In the genomic region with DNA sequence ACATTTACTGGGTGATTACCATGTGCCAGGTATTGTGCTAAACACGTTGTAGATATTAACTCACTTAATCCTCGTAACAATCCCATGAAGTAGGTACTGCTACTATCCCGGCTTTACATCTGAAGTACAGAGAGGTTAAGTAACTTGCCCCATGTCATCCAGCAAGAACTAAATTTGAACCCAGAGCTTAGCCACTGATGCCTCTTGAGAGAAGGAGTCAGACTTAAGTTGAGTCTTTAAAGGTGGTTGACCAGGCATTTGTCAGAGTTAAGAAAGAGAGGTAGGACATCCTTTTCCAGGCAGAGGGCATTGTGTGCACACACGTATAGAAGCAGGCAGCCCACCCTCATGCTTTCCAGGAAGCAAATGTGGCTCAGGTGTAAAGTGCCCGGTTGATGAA, we compare ENCODE assay signal across 13 cellular contexts. TPM values are rescaled to one million over a fixed set of nuclear protein-coding genes. Genes with fewer than 3 reads are reported as not detected.
DNase-seq lines count a peak whose midpoint lies in the region; ATAC-seq, FAIRE-seq and TF ChIP-seq lines count a peak whose summit lies in the region.
"Had no signal": no experiment of that assay in that cellular context is flagged by ENCODE, and none has a peak within 500 bp of the region (broad histone marks: within the 10 kb centered on the region; RNA-seq: fewer than 3 reads in every experiment).

No MANE protein-coding gene starts in this region.

- no peaks in the 10 kb centered on the region for H3K9me3 Mint-ChIP-seq in activated T-cell treated with anti-CD3 and anti-CD28 coated beads, Interleukin-2, amount 50 U/mL, for 4 hours
- no peaks in the 10 kb centered on the region for H3K9me3 Mint-ChIP-seq in stimulated activated naive B cell treated with anti-CD40 and anti-IgM and Interleukin-4, amounts not matched to agents 10 μg/mL and 1 μg/mL and 100 μg/mL, for 72 hours

- no peaks in the 10 kb centered on the region for H3K9me2 ChIP-seq in OCI-LY1 (ENCODE audit: low read depth, low read length)

- peaks cover 60% of the 10 kb centered on the region for H3K4me1 Mint-ChIP-seq in activated T-cell treated with anti-CD3 and anti-CD28 coated beads, Interleukin-2, amount 50 U/mL, for 4 hours (ENCODE audit: low read depth)
- H3K4me1 Mint-ChIP-seq in stimulated activated naive B cell treated with anti-CD40 and anti-IgM and Interleukin-4, amounts not matched to agents 10 μg/mL and 1 μg/mL and 100 μg/mL, for 72 hours, result peaks cover 34 to 50% of the 10 kb centered on the region in 2 donors

- no peaks in the 10 kb centered on the region for H3F3A ChIP-seq in OCI-LY1 (ENCODE audit: insufficient read depth, low read length)

- POLR2A ChIA-PET in endothelial cell of umbilical vein (lab: Charles Lee), result no interaction called here

- no TSS peak for BruUV-seq in endothelial cell of umbilical vein (replicated peaks; lab: Mats Ljungman, UMichigan)

- no peak overlapping the region for H3K27ac Mint-ChIP-seq in stimulated activated naive B cell treated with anti-CD40 and anti-IgM and Interleukin-4, amounts not matched to agents 10 μg/mL and 1 μg/mL and 100 μg/mL, for 72 hours

- H4K20me1 ChIP-seq in OCI-LY1 (ENCODE audit: insufficient read depth, low read length) (no peaks in the 10 kb centered on the region), endothelial cell of umbilical vein (replicated peaks; ENCODE audit: control insufficient read depth, extremely low read depth, insufficient read depth, low read length) (no peaks in the 10 kb centered on the region)

- peak overlapping the region; percentile 82 for H3K27ac ChIP-seq in OCI-LY1 (ENCODE audit: low read depth, low read length, poor library complexity, severe bottlenecking)
- no peak overlapping the region for H3K27ac ChIP-seq in endothelial cell of umbilical vein (ENCODE audit: insufficient read depth, low read depth, low read length)

- FAIRE-seq in endothelial cell of umbilical vein (lab: Jason Lieb, UNC), result no peak
- FAIRE-seq in urothelium cell line (lab: Jason Lieb, UNC), result no peak

- no peak for ATAC-seq in activated T-cell treated with anti-CD3 and anti-CD28 coated beads, Interleukin-2, amount 50 U/mL, for 4 hours
- ATAC-seq in stimulated activated naive B cell treated with anti-CD40 and anti-IgM and Interleukin-4, amounts not matched to agents 10 μg/mL and 1 μg/mL and 100 μg/mL, for 72 hours (replicated peaks), result no peak
- no peak for ATAC-seq in GM21526 (IDR thresholded peaks at IDR 0.05; ENCODE audit: low FRiP score, unreplicated experiment)

- H2AFZ ChIP-seq in OCI-LY1 (ENCODE audit: low read length) (no peak overlapping the region), endothelial cell of umbilical vein (ENCODE audit: low read depth, low read length) (no peak overlapping the region)

- H3K79me2 ChIP-seq in OCI-LY1 (ENCODE audit: insufficient read depth, low read length), result peaks cover 5% of the 10 kb centered on the region
- no peaks in the 10 kb centered on the region for H3K79me2 ChIP-seq in endothelial cell of umbilical vein (ENCODE audit: control insufficient read depth, insufficient read depth, low read length)

- peak overlapping the region; percentile 84 for H3K4me3 ChIP-seq in OCI-LY1 (ENCODE audit: low read depth, low read length, poor library complexity, severe bottlenecking)
- H3K4me3 ChIP-seq in endothelial cell of umbilical vein (replicated peaks in 1 of 3; ENCODE audit: insufficient read depth in 1 of 3, low read depth in 1 of 3, low read length in 3 of 3), result no peak overlapping the region

- H3K4me3 Mint-ChIP-seq in activated T-cell treated with anti-CD3 and anti-CD28 coated beads, Interleukin-2, amount 50 U/mL, for 4 hours, result peak overlapping the region; percentile 88
- peak overlapping the region; percentile 91 to 94 for H3K4me3 Mint-ChIP-seq in stimulated activated naive B cell treated with anti-CD40 and anti-IgM and Interleukin-4, amounts not matched to agents 10 μg/mL and 1 μg/mL and 100 μg/mL, for 72 hours

- peaks cover 17% of the 10 kb centered on the region for H3K36me3 ChIP-seq in OCI-LY1 (ENCODE audit: insufficient read depth, low read length)
- no peaks in the 10 kb centered on the region for H3K36me3 ChIP-seq in endothelial cell of umbilical vein (ENCODE audit: control insufficient read depth in 2 of 2, extremely low read depth in 1 of 2, insufficient read depth in 2 of 2, low read length in 2 of 2)
- H3K36me3 ChIP-seq: right lobe of liver had no signal

- no peak for TF ChIP-seq CTCF in OCI-LY1 (IDR thresholded peaks at IDR 0.05; ENCODE audit: low read length)
- no peak for TF ChIP-seq CTCF in endothelial cell of umbilical vein (IDR thresholded peaks at IDR 0.05; ENCODE audit: extremely low read depth in 1 of 2, insufficient read depth in 1 of 2, low read depth in 1 of 2, low read length in 2 of 2)

- dilution Hi-C loops in endothelial cell of umbilical vein (cut with MboI; ENCODE audit: extremely low pct_ligation_motif_present, low sequenced_read_pairs), result no loop called here

- no peak for DNase-seq in activated T-cell treated with anti-CD3 and anti-CD28 coated beads, Interleukin-2, amount 50 U/mL, for 4 hours
- no peak for DNase-seq in activated T-cell treated with anti-CD3 and anti-CD28 coated beads, Interleukin-2, amount 50 U/mL, for 1 hour
- no peak for DNase-seq in endothelial cell of umbilical vein (ENCODE audit: low read depth, low spot score)
- DNase-seq in stimulated activated naive B cell treated with anti-CD40 and anti-IgM and Interleukin-4, amounts not matched to agents 10 μg/mL and 1 μg/mL and 100 μg/mL, for 72 hours, result no peak
- DNase-seq in urothelium cell line (ENCODE audit: low spot score), result no peak
- no peak for DNase-seq in HuH-7.5 (ENCODE audit: low spot score)
- DNase-seq: NCI-H1105, SHP77, trophoblast cell had no signal

- CTCF ChIA-PET in endothelial cell of umbilical vein (lab: Charles Lee), result interaction anchor here (1.2 kb wide), 1 partner anchor 105 kb away, joined by 3 read pairs; no protein-coding TSS in a partner anchor

- peaks cover 41% of the 10 kb centered on the region for H3K4me1 ChIP-seq in OCI-LY1 (ENCODE audit: insufficient read depth, low read length, severe bottlenecking)
- H3K4me1 ChIP-seq in endothelial cell of umbilical vein (ENCODE audit: control insufficient read depth, extremely low read depth, insufficient read depth, low read length), result peaks cover 15% of the 10 kb centered on the region
- H3K4me1 ChIP-seq: right lobe of liver had no signal

- no peak for TF ChIP-seq POLR2A in endothelial cell of umbilical vein (IDR thresholded peaks at IDR 0.05; ENCODE audit: low read depth, low read length)

- H3K9ac ChIP-seq in OCI-LY1 (ENCODE audit: low read length), result no peak overlapping the region
- H3K9ac ChIP-seq in endothelial cell of umbilical vein (replicated peaks; ENCODE audit: extremely low read depth, insufficient read depth, low read length), result no peak overlapping the region

- H3K27me3 ChIP-seq in OCI-LY1 (ENCODE audit: insufficient read depth, low read length), result no peaks in the 10 kb centered on the region
- H3K27me3 ChIP-seq in endothelial cell of umbilical vein (ENCODE audit: control insufficient read depth in 2 of 2, insufficient read depth in 2 of 2, low read length in 2 of 2), result peaks cover 30 to 50% of the 10 kb centered on the region in 2 experiments
- H3K27me3 ChIP-seq: right lobe of liver had no signal

- intact Hi-C loops in endothelial cell of umbilical vein (cut with micrococcal nuclease), result no loop called here

- no peaks in the 10 kb centered on the region for H3K9me3 ChIP-seq in OCI-LY1 (ENCODE audit: low read length)
- no peaks in the 10 kb centered on the region for H3K9me3 ChIP-seq in endothelial cell of umbilical vein (replicated peaks; ENCODE audit: control insufficient read depth, insufficient read depth, low read length)
- H3K9me3 ChIP-seq: mucosa of descending colon, right lobe of liver had no signal

- H3K27me3 Mint-ChIP-seq in activated T-cell treated with anti-CD3 and anti-CD28 coated beads, Interleukin-2, amount 50 U/mL, for 4 hours (ENCODE audit: low read depth), result peaks cover 3% of the 10 kb centered on the region
- H3K27me3 Mint-ChIP-seq in stimulated activated naive B cell treated with anti-CD40 and anti-IgM and Interleukin-4, amounts not matched to agents 10 μg/mL and 1 μg/mL and 100 μg/mL, for 72 hours, result peaks cover 0 to 3% of the 10 kb centered on the region in 2 donors

- H3K4me2 ChIP-seq in OCI-LY1 (ENCODE audit: low read length), result peak overlapping the region; percentile 93
- no peak overlapping the region for H3K4me2 ChIP-seq in endothelial cell of umbilical vein (ENCODE audit: insufficient read depth, low read length)

- H3K36me3 Mint-ChIP-seq in activated T-cell treated with anti-CD3 and anti-CD28 coated beads, Interleukin-2, amount 50 U/mL, for 4 hours (ENCODE audit: insufficient read depth), result peaks cover 13% of the 10 kb centered on the region
- H3K36me3 Mint-ChIP-seq in stimulated activated naive B cell treated with anti-CD40 and anti-IgM and Interleukin-4, amounts not matched to agents 10 μg/mL and 1 μg/mL and 100 μg/mL, for 72 hours, result peaks cover 5 to 8% of the 10 kb centered on the region in 2 donors

- H3K9me1 ChIP-seq in endothelial cell of umbilical vein (replicated peaks; ENCODE audit: control insufficient read depth, extremely low read depth, insufficient read depth, low read length), result no peaks in the 10 kb centered on the region

TF ChIP-seq in endothelial cell of umbilical vein, 7 proteins besides CTCF, POLR2A, EP300 and RAD21:
- TF ChIP-seq FOS (IDR thresholded peaks at IDR 0.05; ENCODE audit: borderline replicate concordance, insufficient read depth, low read length) (no peak), EZH2 (IDR thresholded peaks at IDR 0.05; ENCODE audit: borderline replicate concordance, low read depth, low read length, severe bottlenecking) (peak; percentile 27)
TF ChIP-seq in endothelial cell of umbilical vein: peak in this region for 1.

RNA-seq across cellular contexts. Expression of gene CD38, which starts 0.4 kb away (rescaled TPM):
- total RNA-seq in activated T-cell treated with anti-CD3 and anti-CD28 coated beads, Interleukin-2, amount 50 U/mL, for 4 hours, result 10 to 100 TPM; 15.7 to 23.5 (median 19.3) TPM
- total RNA-seq in endothelial cell of umbilical vein, result 0.31 TPM in 1 of 2 replicates, not detected in the other
- 0.11 and 0.14 TPM in 2 replicates for polyA plus RNA-seq in endothelial cell of umbilical vein
- 0.08 and 0.09 TPM in 2 replicates for polyA plus RNA-seq in endothelial cell of umbilical vein (2011; cell fraction: cytosol; rRNA removed)
- polyA plus RNA-seq in endothelial cell of umbilical vein (2011; cell fraction: nucleus; rRNA removed), result 0.22 and 0.28 TPM in 2 replicates
- polyA plus RNA-seq in endothelial cell of umbilical vein (2012), result not detected in 2 replicates
- 0.21 and 0.27 TPM in 2 replicates for polyA minus RNA-seq in endothelial cell of umbilical vein
- not detected for polyA minus RNA-seq in endothelial cell of umbilical vein (2011; cell fraction: cytosol; rRNA and poly(A)+ RNA removed)
- 0.05 TPM in 1 of 2 replicates, not detected in the other for polyA minus RNA-seq in endothelial cell of umbilical vein (2011; cell fraction: nucleus; rRNA and poly(A)+ RNA removed)

Comparison
In these comparisons a context has a peak if more than half of its experiments do, and no peak if none do; other contexts are left out.
1. RNA of gene CD38, which starts 0.4 kb away (total RNA-seq): 15.7 to 23.5 TPM in activated T-cell treated with anti-CD3 and anti-CD28 coated beads, Interleukin-2, amount 50 U/mL, for 4 hours; 0.31 TPM in endothelial cell of umbilical vein; every median in the first group is over 10 times any median in the second.